ENCODE assay signal across 12 cellular contexts in genomic region chr2:10620481-10620880, GRCh38.
DNase-seq lines count a peak whose midpoint lies in the region; ATAC-seq and TF ChIP-seq lines count a peak whose summit lies in the region.
"Had no signal": no experiment of that assay in that cellular context is flagged by ENCODE, and none has a peak within 500 bp of the region (broad histone marks: within the 10 kb centered on the region; RNA-seq: fewer than 3 reads in every experiment).

No MANE protein-coding gene starts in this region.

- DNase-seq in HCEC 1CT (peak; percentile 92), kidney epithelial cell (ENCODE audit: low read depth) (peak; percentile 64), NCI-H1092 (lab: John Stamatoyannopoulos, UW) (no peak), uterus (no peak)
- peak; percentile 29 for DNase-seq in activated CD8-positive, alpha-beta T cell treated with anti-CD3 and anti-CD28 coated beads, Interleukin-2, amount 10 ng/mL, durations not matched to agents 7 days and 5 days
- DNase-seq in stimulated activated CD4-positive, alpha-beta T cell treated with anti-CD3 and anti-CD28 coated beads, Interleukin-4, amount 100 ng/mL, for 4 hours, result no peak
- DNase-seq: activated naive CD4-positive, alpha-beta T cell; foreskin melanocyte; stimulated activated CD4-positive, alpha-beta T cell treated with anti-CD3 and anti-CD28 coated beads, Interleukin-2, amount 100 ng/mL, for 24 hours; transverse colon had no signal

- H3K27me3 ChIP-seq in BLaER1, result no peaks in the 10 kb centered on the region
- no peaks in the 10 kb centered on the region for H3K27me3 ChIP-seq in kidney epithelial cell (ENCODE audit: control insufficient read depth, insufficient read depth, low read length)
- H3K27me3 ChIP-seq in uterus, result no peaks in the 10 kb centered on the region
- H3K27me3 ChIP-seq: transverse colon had no signal

- CTCF ChIA-PET in activated CD8-positive, alpha-beta T cell treated with anti-CD3 and anti-CD28 coated beads, Interleukin-2, amount 10 ng/mL, durations not matched to agents 7 days and 5 days (lab: Charles Lee), result no interaction called here

- peaks cover 22% of the 10 kb centered on the region for H3K4me1 Mint-ChIP-seq in activated CD8-positive, alpha-beta T cell treated with anti-CD3 and anti-CD28 coated beads, Interleukin-2, amount 10 ng/mL, durations not matched to agents 7 days and 5 days (ENCODE audit: low read depth)

- peaks cover 12% of the 10 kb centered on the region; the same call in 1 of the 2 replicates for H3K9me3 ChIP-seq in BLaER1
- no peaks in the 10 kb centered on the region for H3K9me3 ChIP-seq in uterus
- H3K9me3 ChIP-seq: transverse colon had no signal

- TF ChIP-seq POLR2A in uterus (IDR thresholded peaks at IDR 0.05), result no peak

- POLR2A ChIA-PET in activated CD8-positive, alpha-beta T cell treated with anti-CD3 and anti-CD28 coated beads, Interleukin-2, amount 10 ng/mL, durations not matched to agents 7 days and 5 days (lab: Charles Lee), result no interaction called here

- H3K27ac Mint-ChIP-seq in activated CD8-positive, alpha-beta T cell treated with anti-CD3 and anti-CD28 coated beads, Interleukin-2, amount 10 ng/mL, durations not matched to agents 7 days and 5 days, result no peak overlapping the region

- no peak overlapping the region for H3K9ac ChIP-seq in BLaER1

- H3K4me3 Mint-ChIP-seq in activated CD8-positive, alpha-beta T cell treated with anti-CD3 and anti-CD28 coated beads, Interleukin-2, amount 10 ng/mL, durations not matched to agents 7 days and 5 days, result no peak overlapping the region

- no peak overlapping the region for H3K27ac ChIP-seq in BLaER1
- H3K27ac ChIP-seq in uterus, result no peak overlapping the region
- H3K27ac ChIP-seq: transverse colon had no signal

- ATAC-seq in activated CD8-positive, alpha-beta T cell treated with anti-CD3 and anti-CD28 coated beads, Interleukin-2, amount 10 ng/mL, durations not matched to agents 7 days and 5 days, result peak; percentile 87
- no peak for ATAC-seq in HG03354 (IDR thresholded peaks at IDR 0.05; ENCODE audit: poor library complexity, severe bottlenecking, unreplicated experiment)

- no peaks in the 10 kb centered on the region for H3K27me3 Mint-ChIP-seq in activated CD8-positive, alpha-beta T cell treated with anti-CD3 and anti-CD28 coated beads, Interleukin-2, amount 10 ng/mL, durations not matched to agents 7 days and 5 days (ENCODE audit: low read depth)

- TF ChIP-seq CTCF in kidney epithelial cell (IDR thresholded peaks at IDR 0.05; ENCODE audit: insufficient read depth, low read length, poor library complexity, severe bottlenecking) (no peak), uterus (IDR thresholded peaks at IDR 0.05) (no peak)

- H3K36me3 ChIP-seq in BLaER1 (peaks cover 54% of the 10 kb centered on the region), kidney epithelial cell (ENCODE audit: control insufficient read depth, insufficient read depth, low read length) (peaks cover 1% of the 10 kb centered on the region), uterus (no peaks in the 10 kb centered on the region)
- H3K36me3 ChIP-seq: transverse colon had no signal

- no peak overlapping the region for H3K4me3 ChIP-seq in BLaER1
- no peak overlapping the region for H3K4me3 ChIP-seq in kidney epithelial cell (ENCODE audit: low read depth, low read length)
- no peak overlapping the region for H3K4me3 ChIP-seq in uterus
- H3K4me3 ChIP-seq: transverse colon had no signal

- H3K4me2 ChIP-seq in BLaER1, result peak overlapping the region; percentile 74

- H3K36me3 Mint-ChIP-seq in activated CD8-positive, alpha-beta T cell treated with anti-CD3 and anti-CD28 coated beads, Interleukin-2, amount 10 ng/mL, durations not matched to agents 7 days and 5 days (ENCODE audit: low read depth), result peaks cover 40% of the 10 kb centered on the region

- intact Hi-C loops in uterus (cut with DNase I; ENCODE audit: low total_unique reads), result no loop called here

- H4K20me1 ChIP-seq in BLaER1, result peaks cover 44% of the 10 kb centered on the region

- no peaks in the 10 kb centered on the region for H3K9me3 Mint-ChIP-seq in activated CD8-positive, alpha-beta T cell treated with anti-CD3 and anti-CD28 coated beads, Interleukin-2, amount 10 ng/mL, durations not matched to agents 7 days and 5 days (ENCODE audit: insufficient read depth)

- peaks cover 41% of the 10 kb centered on the region for H3K4me1 ChIP-seq in BLaER1
- H3K4me1 ChIP-seq in uterus, result no peaks in the 10 kb centered on the region

Comparison
In these comparisons a context has a peak if more than half of its experiments do, and no peak if none do; other contexts are left out.
1. DNase-seq: peak in HCEC 1CT (single experiment), activated CD8-positive, alpha-beta T cell treated with anti-CD3 and anti-CD28 coated beads, Interleukin-2, amount 10 ng/mL, durations not matched to agents 7 days and 5 days (single experiment) and kidney epithelial cell (single experiment); none in NCI-H1092 (single experiment), stimulated activated CD4-positive, alpha-beta T cell treated with anti-CD3 and anti-CD28 coated beads, Interleukin-4, amount 100 ng/mL, for 4 hours (0 of 2) and uterus (0 of 2).